19 cellular contexts compared by ENCODE assay signal in genomic region chr7:18534481-18534880, GRCh38.
"Had no signal": no experiment of that assay in that cellular context is flagged by ENCODE, and none has a peak within 500 bp of the region (broad histone marks: within the 10 kb centered on the region; RNA-seq: fewer than 3 reads in every experiment).

No MANE protein-coding gene starts in this region.

- H3K27ac ChIP-seq: brain microvascular endothelial cell, epithelial cell of prostate, gastroesophageal sphincter, neutrophil, transverse colon, vagina had no signal

- H3K36me3 ChIP-seq: brain microvascular endothelial cell, gastroesophageal sphincter, neutrophil, transverse colon, vagina had no signal

- DNase-seq: activated CD4-positive, alpha-beta T cell treated with anti-CD3 and anti-CD28 coated beads, Interleukin-2, amount 10 ng/mL, durations not matched to agents 7 days and 5 days; activated CD8-positive, alpha-beta memory T cell treated with anti-CD3 and anti-CD28 coated beads, Interleukin-2, amount 50 U/mL, for 48 hours; activated gamma-delta T cell; activated T-cell treated with anti-CD3 and anti-CD28 coated beads, Interleukin-2, amount 50 U/mL, for 72 hours; amygdala; brain microvascular endothelial cell; dermis blood vessel endothelial cell; effector memory CD8-positive, alpha-beta T cell; left colon; retina; stimulated activated CD4-positive, alpha-beta T cell treated with anti-CD3 and anti-CD28 coated beads, Interleukin-2, amount 100 ng/mL, for 48 hours; stimulated activated naive CD8-positive, alpha-beta T cell treated with anti-CD3 and anti-CD28 coated beads, Interleukin-15, Interleukin-2, amounts not matched to agents 100 U/mL and 50 U/mL, for 24 hours; transverse colon had no signal

- H3K27me3 Mint-ChIP-seq: activated CD4-positive, alpha-beta T cell treated with anti-CD3 and anti-CD28 coated beads, Interleukin-2, amount 10 ng/mL, durations not matched to agents 7 days and 5 days; activated naive CD8-positive, alpha-beta T cell; effector memory CD8-positive, alpha-beta T cell had no signal

- ATAC-seq: activated T-cell treated with anti-CD3 and anti-CD28 coated beads, Interleukin-2, amount 50 U/mL, for 72 hours; effector memory CD8-positive, alpha-beta T cell; gastroesophageal sphincter; left colon; stimulated activated naive CD8-positive, alpha-beta T cell treated with anti-CD3 and anti-CD28 coated beads, Interleukin-15, Interleukin-2, amounts not matched to agents 100 U/mL and 50 U/mL, for 24 hours had no signal

- H3K4me1 ChIP-seq: gastroesophageal sphincter, transverse colon had no signal

- H3K36me3 Mint-ChIP-seq: activated naive CD8-positive, alpha-beta T cell had no signal

- H3K4me3 Mint-ChIP-seq: activated CD4-positive, alpha-beta T cell treated with anti-CD3 and anti-CD28 coated beads, Interleukin-2, amount 10 ng/mL, durations not matched to agents 7 days and 5 days; activated naive CD8-positive, alpha-beta T cell; activated T-cell treated with anti-CD3 and anti-CD28 coated beads, Interleukin-2, amount 50 U/mL, for 72 hours; effector memory CD8-positive, alpha-beta T cell had no signal

- H3K27ac Mint-ChIP-seq: activated CD4-positive, alpha-beta T cell treated with anti-CD3 and anti-CD28 coated beads, Interleukin-2, amount 10 ng/mL, durations not matched to agents 7 days and 5 days; activated naive CD8-positive, alpha-beta T cell; activated T-cell treated with anti-CD3 and anti-CD28 coated beads, Interleukin-2, amount 50 U/mL, for 72 hours; effector memory CD8-positive, alpha-beta T cell had no signal

- H3K9me3 ChIP-seq: gastroesophageal sphincter, neutrophil, transverse colon, vagina had no signal

- H3K4me1 Mint-ChIP-seq: activated CD4-positive, alpha-beta T cell treated with anti-CD3 and anti-CD28 coated beads, Interleukin-2, amount 10 ng/mL, durations not matched to agents 7 days and 5 days had no signal

- H3K27me3 ChIP-seq: brain microvascular endothelial cell, gastroesophageal sphincter, neutrophil, transverse colon, vagina had no signal

- H3K4me3 ChIP-seq: gastroesophageal sphincter, lung, transverse colon, vagina had no signal

- H3K9me3 Mint-ChIP-seq: activated CD4-positive, alpha-beta T cell treated with anti-CD3 and anti-CD28 coated beads, Interleukin-2, amount 10 ng/mL, durations not matched to agents 7 days and 5 days; activated T-cell treated with anti-CD3 and anti-CD28 coated beads, Interleukin-2, amount 50 U/mL, for 72 hours; effector memory CD8-positive, alpha-beta T cell had no signal
